2 cellular contexts compared by ENCODE assay signal in genomic region chr12:105396983-105397382, GRCh38.
"Had no signal": no experiment of that assay in that cellular context is flagged by ENCODE, and none has a peak within 500 bp of the region (broad histone marks: within the 10 kb centered on the region; RNA-seq: fewer than 3 reads in every experiment).

No MANE protein-coding gene starts in this region.

- DNase-seq: GDM1, GF-D8 had no signal
